In the genomic region with DNA sequence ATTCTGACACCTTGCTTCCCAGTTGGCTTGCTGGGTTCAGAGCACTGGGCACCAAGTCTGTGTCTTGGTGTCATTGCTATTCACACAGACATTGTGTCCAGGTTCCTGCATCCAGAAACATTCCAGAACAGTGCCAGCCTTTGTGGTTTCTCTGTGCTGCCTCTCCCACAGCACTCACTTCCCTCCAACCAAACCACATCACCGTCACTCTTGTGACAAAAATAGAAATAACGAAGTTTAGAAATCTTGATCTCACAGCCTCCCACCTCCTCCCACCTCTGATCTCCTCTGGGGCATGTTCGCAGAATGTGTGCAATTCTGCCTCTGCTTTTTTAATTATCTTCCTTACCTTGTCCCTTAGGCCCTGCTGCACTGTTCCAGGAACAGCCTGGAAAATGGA, we compare ENCODE assay signal across 1 cellular context.
TF ChIP-seq lines count a peak whose summit lies in the region.

No MANE protein-coding gene starts in this region.

TF ChIP-seq in GM23338, 12 proteins besides CTCF, POLR2A, EP300 and RAD21 (continued from another document):
- TF ChIP-seq, protein P1, sequence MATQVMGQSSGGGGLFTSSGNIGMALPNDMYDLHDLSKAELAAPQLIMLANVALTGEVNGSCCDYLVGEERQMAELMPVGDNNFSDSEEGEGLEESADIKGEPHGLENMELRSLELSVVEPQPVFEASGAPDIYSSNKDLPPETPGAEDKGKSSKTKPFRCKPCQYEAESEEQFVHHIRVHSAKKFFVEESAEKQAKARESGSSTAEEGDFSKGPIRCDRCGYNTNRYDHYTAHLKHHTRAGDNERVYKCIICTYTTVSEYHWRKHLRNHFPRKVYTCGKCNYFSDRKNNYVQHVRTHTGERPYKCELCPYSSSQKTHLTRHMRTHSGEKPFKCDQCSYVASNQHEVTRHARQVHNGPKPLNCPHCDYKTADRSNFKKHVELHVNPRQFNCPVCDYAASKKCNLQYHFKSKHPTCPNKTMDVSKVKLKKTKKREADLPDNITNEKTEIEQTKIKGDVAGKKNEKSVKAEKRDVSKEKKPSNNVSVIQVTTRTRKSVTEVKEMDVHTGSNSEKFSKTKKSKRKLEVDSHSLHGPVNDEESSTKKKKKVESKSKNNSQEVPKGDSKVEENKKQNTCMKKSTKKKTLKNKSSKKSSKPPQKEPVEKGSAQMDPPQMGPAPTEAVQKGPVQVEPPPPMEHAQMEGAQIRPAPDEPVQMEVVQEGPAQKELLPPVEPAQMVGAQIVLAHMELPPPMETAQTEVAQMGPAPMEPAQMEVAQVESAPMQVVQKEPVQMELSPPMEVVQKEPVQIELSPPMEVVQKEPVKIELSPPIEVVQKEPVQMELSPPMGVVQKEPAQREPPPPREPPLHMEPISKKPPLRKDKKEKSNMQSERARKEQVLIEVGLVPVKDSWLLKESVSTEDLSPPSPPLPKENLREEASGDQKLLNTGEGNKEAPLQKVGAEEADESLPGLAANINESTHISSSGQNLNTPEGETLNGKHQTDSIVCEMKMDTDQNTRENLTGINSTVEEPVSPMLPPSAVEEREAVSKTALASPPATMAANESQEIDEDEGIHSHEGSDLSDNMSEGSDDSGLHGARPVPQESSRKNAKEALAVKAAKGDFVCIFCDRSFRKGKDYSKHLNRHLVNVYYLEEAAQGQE (IDR thresholded peaks at IDR 0.05; ENCODE audit: unreplicated experiment): no peak
- TF ChIP-seq POLR2AphosphoS5 (IDR thresholded peaks at IDR 0.05; ENCODE audit: low read depth): no peak
- no peak for TF ChIP-seq EZH2phosphoT487 (IDR thresholded peaks at IDR 0.05; ENCODE audit: unreplicated experiment)
- TF ChIP-seq NANOG (IDR thresholded peaks at IDR 0.05; ENCODE audit: borderline replicate concordance): no peak
- TF ChIP-seq ZNF331 (CRISPR knock-in tag; IDR thresholded peaks at IDR 0.05; ENCODE audit: low read depth): no peak
